In genomic region chr11:35664977-35665441, GRCh38 we compare ENCODE assay signal across 11 cellular contexts. TPM values are rescaled to one million over a fixed set of nuclear protein-coding genes. Genes with fewer than 3 reads are reported as not detected.
DNase-seq lines count a peak whose midpoint lies in the region; ATAC-seq and TF ChIP-seq lines count a peak whose summit lies in the region.
"Had no signal": no experiment of that assay in that cellular context is flagged by ENCODE, and none has a peak within 500 bp of the region (broad histone marks: within the 10 kb centered on the region; RNA-seq: fewer than 3 reads in every experiment).

No MANE protein-coding gene starts in this region.

- H3K27ac Mint-ChIP-seq in MCF 10A (ENCODE audit: low read depth, unreplicated experiment) = peak overlapping the region; percentile 100
- no peak overlapping the region for H3K27ac Mint-ChIP-seq in glutamatergic neuron (ENCODE audit: unreplicated experiment)
- no peak overlapping the region for H3K27ac Mint-ChIP-seq in stimulated activated memory B cell treated with anti-CD40 and anti-IgM and Interleukin-4, amounts not matched to agents 10 μg/mL and 1 μg/mL and 100 μg/mL, for 72 hours
- H3K27ac Mint-ChIP-seq: T-helper 2 cell treated with Interferon-gamma antibody and Interleukin-4, amounts not matched to agents 5 μg/mL and 100 μg/mL, for 36 hours had no signal

- H3K9me3 Mint-ChIP-seq in MCF 10A (ENCODE audit: unreplicated experiment) (peaks cover 20% of the 10 kb centered on the region), glutamatergic neuron (ENCODE audit: unreplicated experiment) (peaks cover 20% of the 10 kb centered on the region)
- peaks cover 17% of the 10 kb centered on the region for H3K9me3 Mint-ChIP-seq in stimulated activated memory B cell treated with anti-CD40 and anti-IgM and Interleukin-4, amounts not matched to agents 10 μg/mL and 1 μg/mL and 100 μg/mL, for 72 hours

- H3K9me3 ChIP-seq in breast epithelium (peaks cover 5 to 22% of the 10 kb centered on the region in 2 donors), vagina (no peaks in the 10 kb centered on the region)

- intact Hi-C loops in MCF 10A (cut with micrococcal nuclease) = loop anchor here (5.0 kb wide), 2 partner anchors 132 to 157 kb away; no protein-coding TSS in a partner anchor
- intact Hi-C loops in breast epithelium (cut with DNase I; ENCODE audit: low total_unique reads) = no loop called here
- intact Hi-C loops in vagina (cut with DNase I) = no loop called here

- H3K4me3 Mint-ChIP-seq in MCF 10A (ENCODE audit: unreplicated experiment) (peak overlapping the region; percentile 100), glutamatergic neuron (ENCODE audit: unreplicated experiment) (peak overlapping the region; percentile 91)
- H3K4me3 Mint-ChIP-seq in stimulated activated memory B cell treated with anti-CD40 and anti-IgM and Interleukin-4, amounts not matched to agents 10 μg/mL and 1 μg/mL and 100 μg/mL, for 72 hours = peak overlapping the region; percentile 36

- TF ChIP-seq POLR2A in breast epithelium (IDR thresholded peaks at IDR 0.05) = no peak
- TF ChIP-seq POLR2A in vagina (IDR thresholded peaks at IDR 0.05) = no peak

- TF ChIP-seq CTCF in MCF 10A (IDR thresholded peaks at IDR 0.05; ENCODE audit: unreplicated experiment) = no peak
- no peak for TF ChIP-seq CTCF in breast epithelium (IDR thresholded peaks at IDR 0.05)
- TF ChIP-seq CTCF in glutamatergic neuron (IDR thresholded peaks at IDR 0.05; ENCODE audit: partially characterized antibody, unreplicated experiment) = no peak
- TF ChIP-seq CTCF in vagina (IDR thresholded peaks at IDR 0.05) = no peak

- BruUV-seq in MCF 10A (replicated peaks; lab: Mats Ljungman, UMichigan) = no TSS peak

- no peak for ATAC-seq in stimulated activated memory B cell treated with anti-CD40 and anti-IgM and Interleukin-4, amounts not matched to agents 10 μg/mL and 1 μg/mL and 100 μg/mL, for 72 hours
- no peak for ATAC-seq in GM18873 (IDR thresholded peaks at IDR 0.05; ENCODE audit: low FRiP score, unreplicated experiment)

- H3K4me1 ChIP-seq in breast epithelium (peaks cover 0 to 7% of the 10 kb centered on the region in 2 donors), vagina (peaks cover 33% of the 10 kb centered on the region)

- H3K27me3 Mint-ChIP-seq in MCF 10A (ENCODE audit: insufficient read depth, unreplicated experiment) (no peaks in the 10 kb centered on the region), glutamatergic neuron (ENCODE audit: unreplicated experiment) (peaks cover 13% of the 10 kb centered on the region)
- H3K27me3 Mint-ChIP-seq in stimulated activated memory B cell treated with anti-CD40 and anti-IgM and Interleukin-4, amounts not matched to agents 10 μg/mL and 1 μg/mL and 100 μg/mL, for 72 hours = no peaks in the 10 kb centered on the region

- H3K36me3 Mint-ChIP-seq in MCF 10A (ENCODE audit: insufficient read depth, unreplicated experiment) (peaks cover 19% of the 10 kb centered on the region), glutamatergic neuron (ENCODE audit: unreplicated experiment) (peaks cover 27% of the 10 kb centered on the region)
- H3K36me3 Mint-ChIP-seq in stimulated activated memory B cell treated with anti-CD40 and anti-IgM and Interleukin-4, amounts not matched to agents 10 μg/mL and 1 μg/mL and 100 μg/mL, for 72 hours = peaks cover 59% of the 10 kb centered on the region

- H3K4me3 ChIP-seq in breast epithelium (peak overlapping the region in 1 of 3 donors; percentile 99), vagina (no peak overlapping the region)

- POLR2A ChIA-PET in MCF 10A (lab: Yijun Ruan, JAX) = interaction anchor here (0.6 to 0.7 kb wide), 2 partner anchors 13 to 30 kb away, joined by 3 read pairs; no protein-coding TSS in a partner anchor

- DNase-seq in MCF 10A (ENCODE audit: unreplicated experiment) (no peak), breast epithelium (ENCODE audit: low spot score in 2 of 2) (no peak), RKO (ENCODE audit: low spot score) (peak; percentile 83), glutamatergic neuron (no peak), vagina (ENCODE audit: extremely low spot score in 2 of 2) (no peak), putamen (ENCODE audit: low spot score) (no peak)
- DNase-seq: C1 segment of cervical spinal cord; stimulated activated CD8-positive, alpha-beta memory T cell treated with anti-CD3 and anti-CD28 coated beads, Interleukin-4, amount 100 ng/mL, for 48 hours had no signal

- H3K36me3 ChIP-seq in breast epithelium (no peaks in the 10 kb centered on the region), vagina (no peaks in the 10 kb centered on the region)

- H3K27ac ChIP-seq in breast epithelium (no peak overlapping the region), vagina (no peak overlapping the region)

- CTCF ChIA-PET in MCF 10A (lab: Yijun Ruan, JAX) = no interaction called here

- no peaks in the 10 kb centered on the region for H3K27me3 ChIP-seq in breast epithelium
- no peaks in the 10 kb centered on the region for H3K27me3 ChIP-seq in vagina

- H3K4me1 Mint-ChIP-seq in MCF 10A (ENCODE audit: insufficient read depth, unreplicated experiment) = peaks cover 27% of the 10 kb centered on the region
- peaks cover 17% of the 10 kb centered on the region for H3K4me1 Mint-ChIP-seq in glutamatergic neuron (ENCODE audit: low read depth, unreplicated experiment)
- H3K4me1 Mint-ChIP-seq in stimulated activated memory B cell treated with anti-CD40 and anti-IgM and Interleukin-4, amounts not matched to agents 10 μg/mL and 1 μg/mL and 100 μg/mL, for 72 hours = peaks cover 60% of the 10 kb centered on the region

RNA-seq across cellular contexts. Expression of gene TRIM44, which starts 2.4 kb away (rescaled TPM):
- 98.5 and 103 TPM in 2 replicates for total RNA-seq in MCF 10A (2022)
- total RNA-seq in breast epithelium = 10 to 100 TPM; 31.2 to 47.0 (median 33.1) TPM
- total RNA-seq in glutamatergic neuron (ENCODE audit: unreplicated experiment) = 53.3 TPM
- total RNA-seq in vagina = 27.7 TPM

RNA-seq across cellular contexts. Expression of gene FJX1, which starts 46.7 kb away (rescaled TPM):
- total RNA-seq in MCF 10A (2022) (33.3 and 53.7 TPM in 2 replicates), breast epithelium (10 to 100 TPM in 1 of 3 donors, 1 to 10 TPM in 2; 1.1 to 12.1 (median 8.3) TPM), glutamatergic neuron (ENCODE audit: unreplicated experiment) (74.3 TPM), vagina (7.4 TPM)

Comparison
In these comparisons a context has a peak if more than half of its experiments do, and no peak if none do; other contexts are left out.
1. H3K4me3 Mint-ChIP-seq: peak in every context shown above with its lines; median percentile 100 in MCF 10A; 91 in glutamatergic neuron; 36 in stimulated activated memory B cell treated with anti-CD40 and anti-IgM and Interleukin-4, amounts not matched to agents 10 μg/mL and 1 μg/mL and 100 μg/mL, for 72 hours.